In genomic region chr22:41654322-41654721, GRCh38 we compare ENCODE assay signal across 22 cellular contexts. TPM values are rescaled to one million over a fixed set of nuclear protein-coding genes. Genes with fewer than 3 reads are reported as not detected.
DNase-seq lines count a peak whose midpoint lies in the region; ATAC-seq and TF ChIP-seq lines count a peak whose summit lies in the region.
"Had no signal": no experiment of that assay in that cellular context is flagged by ENCODE, and none has a peak within 500 bp of the region (broad histone marks: within the 10 kb centered on the region; RNA-seq: fewer than 3 reads in every experiment).

No MANE protein-coding gene starts in this region.

- no peak overlapping the region for H2AFZ ChIP-seq in GM23338
- H2AFZ ChIP-seq: GM23248 had no signal

- POLR2A ChIA-PET in activated CD8-positive, alpha-beta T cell treated with anti-CD3 and anti-CD28 coated beads for 36 hours (lab: Charles Lee), result interaction anchor here (1.2 to 1.8 kb wide), 4 partner anchors 10 to 15 kb away, joined by 3 to 10 read pairs (median 6); no protein-coding TSS in a partner anchor
- POLR2A ChIA-PET in naive thymus-derived CD4-positive, alpha-beta T cell (lab: Charles Lee), result interaction anchor here (0.5 to 1.4 kb wide), 7 partner anchors 11 to 761 kb away, joined by 3 to 4 read pairs (median 3); no protein-coding TSS in a partner anchor

- H3K36me3 ChIP-seq in naive thymus-derived CD4-positive, alpha-beta T cell (ENCODE audit: control insufficient read depth in 2 of 3, insufficient read depth in 3 of 3, low read length in 3 of 3), result peaks cover 58 to 92% (median 67%) of the 10 kb centered on the region in 3 experiments
- H3K36me3 ChIP-seq in GM23338 (ENCODE audit: insufficient read depth), result peaks cover 79% of the 10 kb centered on the region

- H3K27ac ChIP-seq in naive thymus-derived CD4-positive, alpha-beta T cell (ENCODE audit: low read depth, low read length), result no peak overlapping the region
- H3K27ac ChIP-seq in GM23338 (ENCODE audit: low read depth), result no peak overlapping the region
- H3K27ac ChIP-seq: C4-2B, GM23248 had no signal

- no peaks in the 10 kb centered on the region for H3K9me3 ChIP-seq in naive thymus-derived CD4-positive, alpha-beta T cell (ENCODE audit: control insufficient read depth in 2 of 3, low read length in 3 of 3)

- intact Hi-C loops in activated CD8-positive, alpha-beta T cell treated with anti-CD3 and anti-CD28 coated beads for 36 hours (cut with micrococcal nuclease), result no loop called here
- intact Hi-C loops in naive thymus-derived CD4-positive, alpha-beta T cell (cut with micrococcal nuclease), result no loop called here

- CTCF ChIA-PET in activated CD8-positive, alpha-beta T cell treated with anti-CD3 and anti-CD28 coated beads for 36 hours (lab: Charles Lee), result interaction anchor here (0.8 to 6.9 kb wide), 4 partner anchors 8 to 57 kb away, joined by 3 to 66 read pairs (median 4); no protein-coding TSS in a partner anchor
- CTCF ChIA-PET in naive thymus-derived CD4-positive, alpha-beta T cell (lab: Charles Lee), result no interaction called here

- H3K4me1 ChIP-seq in naive thymus-derived CD4-positive, alpha-beta T cell (ENCODE audit: control insufficient read depth in 2 of 2, insufficient read depth in 2 of 2, low read length in 2 of 2), result no peaks in the 10 kb centered on the region
- H3K4me1 ChIP-seq in GM23338 (ENCODE audit: insufficient read depth), result no peaks in the 10 kb centered on the region

- no peak overlapping the region for H3K4me3 Mint-ChIP-seq in stimulated activated naive CD8-positive, alpha-beta T cell treated with anti-CD3 and anti-CD28 coated beads, Interleukin-15, amount 100 ng/mL, for 72 hours
- no peak overlapping the region for H3K4me3 Mint-ChIP-seq in activated CD8-positive, alpha-beta T cell treated with anti-CD3 and anti-CD28 coated beads for 36 hours
- H3K4me3 Mint-ChIP-seq in naive thymus-derived CD4-positive, alpha-beta T cell, result no peak overlapping the region
- H3K4me3 Mint-ChIP-seq in GM23338, result no peak overlapping the region
- H3K4me3 Mint-ChIP-seq: IgD-negative memory B cell had no signal

- DNase-seq in stimulated activated naive CD8-positive, alpha-beta T cell treated with anti-CD3 and anti-CD28 coated beads, Interleukin-15, amount 100 ng/mL, for 72 hours, result no peak
- DNase-seq in stimulated activated naive CD8-positive, alpha-beta T cell treated with anti-CD3 and anti-CD28 coated beads, Interleukin-15, Interleukin-2, amounts not matched to agents 100 U/mL and 50 U/mL, for 24 hours, result no peak
- DNase-seq in activated CD8-positive, alpha-beta T cell treated with anti-CD3 and anti-CD28 coated beads for 36 hours, result no peak
- DNase-seq in left lobe of liver (ENCODE audit: low spot score) (no peak), T1000 (lab: John Stamatoyannopoulos, UW) (no peak), GM23338 (ENCODE audit: low spot score) (no peak)
- no peak for DNase-seq in naive thymus-derived CD4-positive, alpha-beta T cell
- DNase-seq: ACHN, AML-193, DMS 273 treated with DMSO at 0.1 percent for 48 hours, GF-D8, GM23248, HCEC 1CT, Karpas-422, NCI-H1105, NCI-H1694, NCI-H2107, NCI-H510A, NCI-H748 treated with DMSO at 0.1 percent for 48 hours had no signal

- H3K36me3 Mint-ChIP-seq in activated CD8-positive, alpha-beta T cell treated with anti-CD3 and anti-CD28 coated beads for 36 hours (ENCODE audit: low read depth), result peaks cover 52% of the 10 kb centered on the region
- H3K36me3 Mint-ChIP-seq in naive thymus-derived CD4-positive, alpha-beta T cell, result peaks cover 5 to 29% (median 14%) of the 10 kb centered on the region in 5 donors
- peaks cover 96% of the 10 kb centered on the region for H3K36me3 Mint-ChIP-seq in GM23338 (ENCODE audit: low read depth)
- H3K36me3 Mint-ChIP-seq: IgD-negative memory B cell had no signal

- no peak for TF ChIP-seq CTCF in activated CD8-positive, alpha-beta T cell treated with anti-CD3 and anti-CD28 coated beads for 36 hours (IDR thresholded peaks at IDR 0.05)
- no peak for TF ChIP-seq CTCF in GM23338 (conservative IDR thresholded peaks at IDR 0.05; ENCODE audit: low read depth in 2 of 2)

- no peaks in the 10 kb centered on the region for H3K27me3 ChIP-seq in naive thymus-derived CD4-positive, alpha-beta T cell (ENCODE audit: control insufficient read depth in 2 of 2, insufficient read depth in 2 of 2, low read length in 2 of 2)
- no peaks in the 10 kb centered on the region for H3K27me3 ChIP-seq in GM23338 (ENCODE audit: insufficient read depth)

- no peaks in the 10 kb centered on the region for H3K9me2 ChIP-seq in GM23338 (ENCODE audit: insufficient read depth)

- H3K27me3 Mint-ChIP-seq in stimulated activated naive CD8-positive, alpha-beta T cell treated with anti-CD3 and anti-CD28 coated beads, Interleukin-15, amount 100 ng/mL, for 72 hours, result no peaks in the 10 kb centered on the region
- H3K27me3 Mint-ChIP-seq in activated CD8-positive, alpha-beta T cell treated with anti-CD3 and anti-CD28 coated beads for 36 hours, result no peaks in the 10 kb centered on the region
- H3K27me3 Mint-ChIP-seq in naive thymus-derived CD4-positive, alpha-beta T cell, result no peaks in the 10 kb centered on the region
- no peaks in the 10 kb centered on the region for H3K27me3 Mint-ChIP-seq in GM23338 (ENCODE audit: insufficient read depth, low read depth, poor library complexity)
- H3K27me3 Mint-ChIP-seq: IgD-negative memory B cell had no signal

- no peaks in the 10 kb centered on the region for H3K4me1 Mint-ChIP-seq in stimulated activated naive CD8-positive, alpha-beta T cell treated with anti-CD3 and anti-CD28 coated beads, Interleukin-15, amount 100 ng/mL, for 72 hours
- no peaks in the 10 kb centered on the region for H3K4me1 Mint-ChIP-seq in activated CD8-positive, alpha-beta T cell treated with anti-CD3 and anti-CD28 coated beads for 36 hours (ENCODE audit: low read depth)
- H3K4me1 Mint-ChIP-seq in naive thymus-derived CD4-positive, alpha-beta T cell, result peaks cover 0 to 8% (median 0%) of the 10 kb centered on the region in 7 donors
- no peaks in the 10 kb centered on the region for H3K4me1 Mint-ChIP-seq in GM23338
- H3K4me1 Mint-ChIP-seq: IgD-negative memory B cell had no signal

- H3K4me3 ChIP-seq in naive thymus-derived CD4-positive, alpha-beta T cell (ENCODE audit: low read length), result no peak overlapping the region
- no peak overlapping the region for H3K4me3 ChIP-seq in GM23338
- H3K4me3 ChIP-seq: GM23248 had no signal

- H3F3A ChIP-seq in GM23338 (replicated peaks; ENCODE audit: low read depth), result peaks cover 15% of the 10 kb centered on the region; the same call in 1 of the 2 replicates

- H3K9me3 Mint-ChIP-seq in stimulated activated naive CD8-positive, alpha-beta T cell treated with anti-CD3 and anti-CD28 coated beads, Interleukin-15, amount 100 ng/mL, for 72 hours, result no peaks in the 10 kb centered on the region
- no peaks in the 10 kb centered on the region for H3K9me3 Mint-ChIP-seq in activated CD8-positive, alpha-beta T cell treated with anti-CD3 and anti-CD28 coated beads for 36 hours
- H3K9me3 Mint-ChIP-seq in naive thymus-derived CD4-positive, alpha-beta T cell, result no peaks in the 10 kb centered on the region
- H3K9me3 Mint-ChIP-seq in GM23338, result no peaks in the 10 kb centered on the region
- H3K9me3 Mint-ChIP-seq: IgD-negative memory B cell had no signal

- H4K20me1 ChIP-seq in GM23338 (replicated peaks; ENCODE audit: insufficient read depth), result peaks cover 20% of the 10 kb centered on the region

- no peak for ATAC-seq in stimulated activated naive CD8-positive, alpha-beta T cell treated with anti-CD3 and anti-CD28 coated beads, Interleukin-15, amount 100 ng/mL, for 72 hours
- ATAC-seq in stimulated activated naive CD8-positive, alpha-beta T cell treated with anti-CD3 and anti-CD28 coated beads, Interleukin-15, Interleukin-2, amounts not matched to agents 100 U/mL and 50 U/mL, for 24 hours, result no peak
- ATAC-seq in activated CD8-positive, alpha-beta T cell treated with anti-CD3 and anti-CD28 coated beads for 36 hours, result no peak
- ATAC-seq in left lobe of liver (peak; percentile 62), GM23338 (no peak)
- ATAC-seq in naive thymus-derived CD4-positive, alpha-beta T cell, result no peak
- ATAC-seq: Right ventricle myocardium inferior had no signal

- peak overlapping the region; percentile 7 to 12 for H3K27ac Mint-ChIP-seq in stimulated activated naive CD8-positive, alpha-beta T cell treated with anti-CD3 and anti-CD28 coated beads, Interleukin-15, amount 100 ng/mL, for 72 hours
- peak overlapping the region; percentile 15 for H3K27ac Mint-ChIP-seq in activated CD8-positive, alpha-beta T cell treated with anti-CD3 and anti-CD28 coated beads for 36 hours
- H3K27ac Mint-ChIP-seq in naive thymus-derived CD4-positive, alpha-beta T cell, result peak overlapping the region in 1 of 9 donors; percentile 14
- no peak overlapping the region for H3K27ac Mint-ChIP-seq in GM23338

- H3K4me2 ChIP-seq in GM23338, result no peak overlapping the region

- peaks cover 13% of the 10 kb centered on the region for H3K79me2 ChIP-seq in GM23338 (replicated peaks; ENCODE audit: insufficient read depth)

RNA-seq across cellular contexts. Expression of gene XRCC6, which starts 33.2 kb away (rescaled TPM):
- total RNA-seq in activated CD8-positive, alpha-beta T cell treated with anti-CD3 and anti-CD28 coated beads for 36 hours, result 100 to 1,000 TPM; 424 to 425 TPM
- total RNA-seq in left lobe of liver, result 65.9 TPM
- total RNA-seq in naive thymus-derived CD4-positive, alpha-beta T cell, result 100 to 1,000 TPM; 139 to 270 (median 160) TPM
- 100 to 1,000 TPM; 458 to 542 TPM for polyA plus RNA-seq in naive thymus-derived CD4-positive, alpha-beta T cell
- 495 and 498 TPM in 2 replicates for total RNA-seq in GM23338 (2014; rRNA removed; shearing (Covaris generic))
- polyA plus RNA-seq in GM23338 (2016; fragmentation: Nextera tagmentation; extraction: Ambion mirVana), result 351 and 352 TPM in 2 replicates

RNA-seq across cellular contexts. Expression of gene DESI1, which starts 33.5 kb away (rescaled TPM):
- 10 to 100 TPM; 48.0 to 55.1 TPM for total RNA-seq in activated CD8-positive, alpha-beta T cell treated with anti-CD3 and anti-CD28 coated beads for 36 hours
- total RNA-seq in left lobe of liver, result 40.5 TPM
- 10 to 100 TPM; 17.4 to 45.7 (median 24.5) TPM for total RNA-seq in naive thymus-derived CD4-positive, alpha-beta T cell
- 10 to 100 TPM; 10.9 to 14.4 TPM for polyA plus RNA-seq in naive thymus-derived CD4-positive, alpha-beta T cell
- 40.4 and 53.8 TPM in 2 replicates for total RNA-seq in GM23338 (2014; rRNA removed; shearing (Covaris generic))
- polyA plus RNA-seq in GM23338 (2016; fragmentation: Nextera tagmentation; extraction: Ambion mirVana), result 33.7 and 37.9 TPM in 2 replicates

RNA-seq across cellular contexts. Expression of gene SNU13, which starts 34.3 kb away (rescaled TPM):
- 100 to 1,000 TPM; 275 to 299 TPM for total RNA-seq in activated CD8-positive, alpha-beta T cell treated with anti-CD3 and anti-CD28 coated beads for 36 hours
- total RNA-seq in left lobe of liver, result 39.7 TPM
- 100 to 1,000 TPM; 117 to 180 (median 122) TPM for total RNA-seq in naive thymus-derived CD4-positive, alpha-beta T cell
- 100 to 1,000 TPM; 283 to 295 TPM for polyA plus RNA-seq in naive thymus-derived CD4-positive, alpha-beta T cell
- total RNA-seq in GM23338 (2014; rRNA removed; shearing (Covaris generic)), result 163 and 193 TPM in 2 replicates
- 464 and 512 TPM in 2 replicates for polyA plus RNA-seq in GM23338 (2016; fragmentation: Nextera tagmentation; extraction: Ambion mirVana)

RNA-seq across cellular contexts. Expression of gene MEI1, which starts 45.0 kb away (rescaled TPM):
- total RNA-seq in activated CD8-positive, alpha-beta T cell treated with anti-CD3 and anti-CD28 coated beads for 36 hours, result 10 to 100 TPM; 27.7 to 28.4 TPM
- total RNA-seq in left lobe of liver, result 0.53 TPM
- 10 to 100 TPM; 40.4 to 69.0 (median 61.4) TPM for total RNA-seq in naive thymus-derived CD4-positive, alpha-beta T cell
- 100 to 1,000 TPM; 105 to 112 TPM for polyA plus RNA-seq in naive thymus-derived CD4-positive, alpha-beta T cell
- total RNA-seq in GM23338 (2014; rRNA removed; shearing (Covaris generic)), result 0.27 and 0.28 TPM in 2 replicates
- 0.09 and 0.87 TPM in 2 replicates for polyA plus RNA-seq in GM23338 (2016; fragmentation: Nextera tagmentation; extraction: Ambion mirVana)
